ENCODE assay signal across 23 cellular contexts in genomic region chr19:28514166-28514565, GRCh38.
A peak's percentile ranks its signal among the peaks of the same experiment; 100 is the strongest.
DNase-seq lines count a peak whose midpoint lies in the region; ATAC-seq and TF ChIP-seq lines count a peak whose summit lies in the region.
"Had no signal": no experiment of that assay in that cellular context is flagged by ENCODE, and none has a peak within 500 bp of the region (broad histone marks: within the 10 kb centered on the region; RNA-seq: fewer than 3 reads in every experiment).

No MANE protein-coding gene starts in this region.

- H3K27me3 ChIP-seq in mesenchymal stem cell (ENCODE audit: control insufficient read depth in 1 of 2, insufficient read depth in 1 of 2, low read length in 2 of 2) (peaks cover 0 to 6% of the 10 kb centered on the region in 2 experiments), psoas muscle (ENCODE audit: insufficient read depth in 3 of 3, low read length in 2 of 3) (no peaks in the 10 kb centered on the region)
- H3K27me3 ChIP-seq: BE2C had no signal

- no peaks in the 10 kb centered on the region for H3K4me1 Mint-ChIP-seq in activated naive CD4-positive, alpha-beta T cell treated with anti-CD3 and anti-CD28 coated beads for 36 hours (ENCODE audit: low read depth)
- H3K4me1 Mint-ChIP-seq: CD4-positive, CD25-positive, alpha-beta regulatory T cell; CD8-positive, alpha-beta memory T cell had no signal

- no peak overlapping the region for H3K27ac Mint-ChIP-seq in activated naive CD4-positive, alpha-beta T cell treated with anti-CD3 and anti-CD28 coated beads for 36 hours
- H3K27ac Mint-ChIP-seq: CD4-positive, CD25-positive, alpha-beta regulatory T cell; CD8-positive, alpha-beta memory T cell; HFFc6 had no signal

- no peaks in the 10 kb centered on the region for H3K36me3 Mint-ChIP-seq in activated naive CD4-positive, alpha-beta T cell treated with anti-CD3 and anti-CD28 coated beads for 36 hours (ENCODE audit: low read depth)
- H3K36me3 Mint-ChIP-seq: CD4-positive, CD25-positive, alpha-beta regulatory T cell; CD8-positive, alpha-beta memory T cell had no signal

- H2BK12ac ChIP-seq in mesenchymal stem cell (ENCODE audit: low read length in 2 of 2) = no peak overlapping the region

- no peak overlapping the region for H4K8ac ChIP-seq in mesenchymal stem cell (ENCODE audit: low read length)

- no peak overlapping the region for H3K18ac ChIP-seq in mesenchymal stem cell (ENCODE audit: low read depth in 1 of 2, low read length in 2 of 2)

- intact Hi-C loops in left ventricle myocardium superior (cut with micrococcal nuclease) (no loop called here), cardiac septum (cut with DNase I) (no loop called here), psoas muscle (cut with DNase I) (no loop called here)
- intact Hi-C loops in activated naive CD4-positive, alpha-beta T cell treated with anti-CD3 and anti-CD28 coated beads for 36 hours (cut with micrococcal nuclease) = no loop called here

- no peaks in the 10 kb centered on the region for H3K27me3 Mint-ChIP-seq in activated naive CD4-positive, alpha-beta T cell treated with anti-CD3 and anti-CD28 coated beads for 36 hours (ENCODE audit: low read depth)
- H3K27me3 Mint-ChIP-seq: CD4-positive, CD25-positive, alpha-beta regulatory T cell had no signal

- ATAC-seq in left ventricle myocardium superior (peak; percentile 82), psoas muscle (peak; percentile 32 to 83 (median 65)), GM21526 (IDR thresholded peaks at IDR 0.05; ENCODE audit: low FRiP score, unreplicated experiment) (no peak)
- ATAC-seq: GM12878, HCT116 had no signal

- no peaks in the 10 kb centered on the region for H3K79me1 ChIP-seq in mesenchymal stem cell (replicated peaks; ENCODE audit: low read length, poor library complexity, severe bottlenecking)

- no peak overlapping the region for H3K23ac ChIP-seq in mesenchymal stem cell (ENCODE audit: low read length in 2 of 2)

- no peak overlapping the region for H3K4me3 Mint-ChIP-seq in activated naive CD4-positive, alpha-beta T cell treated with anti-CD3 and anti-CD28 coated beads for 36 hours
- H3K4me3 Mint-ChIP-seq: CD4-positive, CD25-positive, alpha-beta regulatory T cell; CD8-positive, alpha-beta memory T cell; HFFc6 had no signal

- no peak overlapping the region for H2AFZ ChIP-seq in mesenchymal stem cell (ENCODE audit: low read depth, low read length)

- H2BK120ac ChIP-seq in mesenchymal stem cell (ENCODE audit: low read depth, low read length) = no peak overlapping the region

- H3K4me1 ChIP-seq in mesenchymal stem cell (ENCODE audit: control insufficient read depth, insufficient read depth, low read depth, low read length) = no peaks in the 10 kb centered on the region
- peaks cover 18% of the 10 kb centered on the region for H3K4me1 ChIP-seq in psoas muscle
- H3K4me1 ChIP-seq: BE2C had no signal

- no peak overlapping the region for H3K27ac ChIP-seq in mesenchymal stem cell (ENCODE audit: low read length, poor library complexity, severe bottlenecking)
- H3K27ac ChIP-seq in psoas muscle = peak overlapping the region; percentile 75

- no peaks in the 10 kb centered on the region for H3K9me3 ChIP-seq in mesenchymal stem cell (ENCODE audit: control insufficient read depth, low read length)
- H3K9me3 ChIP-seq in psoas muscle = no peaks in the 10 kb centered on the region
- H3K9me3 ChIP-seq: BE2C had no signal

- WGBS in mesenchymal stem cell = 77% methylated on average over 3 of the region's 3 CpGs
- 24 to 34% (median 29%) methylated on average over 3 of the region's 3 CpGs for WGBS in psoas muscle, 3 donors

- no peak overlapping the region for H2BK5ac ChIP-seq in mesenchymal stem cell (ENCODE audit: low read depth, low read length, poor library complexity, severe bottlenecking)

- no peak overlapping the region for H2AK5ac ChIP-seq in mesenchymal stem cell (ENCODE audit: low read length, severe bottlenecking)

- H3K4me2 ChIP-seq in mesenchymal stem cell (ENCODE audit: low read length, poor library complexity, severe bottlenecking) = no peak overlapping the region

- DNase-seq in left ventricle myocardium superior (no peak), cardiac septum (ENCODE audit: low spot score) (no peak), mesenchymal stem cell (no peak), psoas muscle (no peak)
- DNase-seq in activated naive CD4-positive, alpha-beta T cell treated with anti-CD3 and anti-CD28 coated beads for 36 hours = no peak
- no peak for DNase-seq in activated naive CD4-positive, alpha-beta T cell treated with anti-CD3 and anti-CD28 coated beads, Interleukin-2, amount 50 U/mL, for 16 hours
- DNase-seq: ACHN; BE2C; C1 segment of cervical spinal cord; CD4-positive, CD25-positive, alpha-beta regulatory T cell; CD8-positive, alpha-beta memory T cell; COR-L47; DMS 273 treated with DMSO at 0.1 percent for 48 hours; DMS53; DND-41; EL; GOT3; H7; HFFc6; IMR-90 had no signal

- H3K14ac ChIP-seq in mesenchymal stem cell (ENCODE audit: low read length in 2 of 2) = no peak overlapping the region

- CTCF ChIA-PET in activated naive CD4-positive, alpha-beta T cell treated with anti-CD3 and anti-CD28 coated beads for 36 hours (lab: Charles Lee) = interaction anchor here (0.6 kb wide), 1 partner anchor 789 kb away, joined by 3 read pairs; no protein-coding TSS in a partner anchor

- H3K9me3 Mint-ChIP-seq in activated naive CD4-positive, alpha-beta T cell treated with anti-CD3 and anti-CD28 coated beads for 36 hours = no peaks in the 10 kb centered on the region

- peak overlapping the region; percentile 35 for H4K91ac ChIP-seq in mesenchymal stem cell (ENCODE audit: low read length)

- H3K9ac ChIP-seq in mesenchymal stem cell (ENCODE audit: low read length) = no peak overlapping the region

- H3K4me3 ChIP-seq in mesenchymal stem cell (ENCODE audit: insufficient read depth in 1 of 2, low read depth in 1 of 2, low read length in 2 of 2) (no peak overlapping the region), psoas muscle (no peak overlapping the region)
- H3K4me3 ChIP-seq: GM12878 had no signal

- no peak overlapping the region for H2BK15ac ChIP-seq in mesenchymal stem cell (ENCODE audit: low read depth, poor library complexity, severe bottlenecking)

- TF ChIP-seq CTCF in psoas muscle (IDR thresholded peaks at IDR 0.05) = no peak

- H3K4ac ChIP-seq in mesenchymal stem cell (ENCODE audit: low read depth in 1 of 2, low read length in 2 of 2) = no peak overlapping the region

- H3K36me3 ChIP-seq in mesenchymal stem cell (ENCODE audit: control insufficient read depth in 1 of 2, insufficient read depth in 2 of 2, low read depth in 1 of 2, low read length in 2 of 2) = no peaks in the 10 kb centered on the region
- no peaks in the 10 kb centered on the region for H3K36me3 ChIP-seq in psoas muscle (ENCODE audit: insufficient read depth in 1 of 2, low read depth in 1 of 2)
- H3K36me3 ChIP-seq: BE2C had no signal
